In genomic region chr11:44564653-44565007, GRCh38 we compare ENCODE assay signal across 8 cellular contexts. TPM values are rescaled to one million over a fixed set of nuclear protein-coding genes. Genes with fewer than 3 reads are reported as not detected.
DNase-seq lines count a peak whose midpoint lies in the region; ATAC-seq, FAIRE-seq and TF ChIP-seq lines count a peak whose summit lies in the region.

No MANE protein-coding gene starts in this region.

- TF ChIP-seq POLR2A in breast epithelium (IDR thresholded peaks at IDR 0.05): no peak

- peaks cover 13 to 26% of the 10 kb centered on the region in 2 donors for H3K4me1 ChIP-seq in breast epithelium

- ATAC-seq in left colon (peak; percentile 24), HG03571 (IDR thresholded peaks at IDR 0.05; ENCODE audit: unreplicated experiment) (no peak), HG03196 (IDR thresholded peaks at IDR 0.05; ENCODE audit: unreplicated experiment) (no peak)

- CTCF ChIA-PET in AG04450 (lab: Charles Lee): interaction anchor here (0.5 to 2.6 kb wide), 10 partner anchors 41 to 616 kb away, joined by 3 to 21 read pairs (median 6); no protein-coding TSS in a partner anchor

- POLR2A ChIA-PET in AG04450 (lab: Yijun Ruan, JAX): interaction anchor here (0.5 to 2.3 kb wide), 10 partner anchors 10 to 1219 kb away, joined by 4 to 10 read pairs (median 7); no protein-coding TSS in a partner anchor

- peak; percentile 53 for DNase-seq in AG04450 (ENCODE audit: low read depth, low spot score)
- DNase-seq in GM18507 (ENCODE audit: extremely low spot score, insufficient read length, low read depth): no peak
- DNase-seq in NCI-H69 (lab: John Stamatoyannopoulos, UW): peak; percentile 92
- DNase-seq in breast epithelium (ENCODE audit: low spot score in 2 of 2): peak; percentile 83 to 93
- peak in 1 of 2 donors; percentile 79 for DNase-seq in left colon
- DNase-seq in stromal cell of bone marrow (ENCODE audit: low read depth): peak; percentile 84

- peak overlapping the region; percentile 56 for H3K4me3 ChIP-seq in AG04450 (ENCODE audit: low read depth, low read length)
- peak overlapping the region; percentile 46 to 82 (median 69) for H3K4me3 ChIP-seq in breast epithelium

- no peaks in the 10 kb centered on the region for H3K36me3 ChIP-seq in breast epithelium

- H3K9me3 ChIP-seq in AG04450 (ENCODE audit: control insufficient read depth, insufficient read depth, low read length): no peaks in the 10 kb centered on the region
- no peaks in the 10 kb centered on the region for H3K9me3 ChIP-seq in breast epithelium

- no peaks in the 10 kb centered on the region for H3K27me3 ChIP-seq in AG04450 (ENCODE audit: control insufficient read depth, insufficient read depth, low read length)
- H3K27me3 ChIP-seq in breast epithelium: no peaks in the 10 kb centered on the region

- TF ChIP-seq CTCF in AG04450 (IDR thresholded peaks at IDR 0.05; ENCODE audit: low read depth, low read length) (no peak), breast epithelium (IDR thresholded peaks at IDR 0.05) (no peak)

- intact Hi-C loops in breast epithelium (cut with DNase I; ENCODE audit: low total_unique reads): no loop called here
- intact Hi-C loops in left colon (cut with DNase I, micrococcal nuclease): loop anchor here in 1 of 2 donors (5.0 kb wide), 1 partner anchor 348 kb away; no protein-coding TSS in a partner anchor

- FAIRE-seq in GM18507 (lab: Jason Lieb, UNC): peak; percentile 31

- H3K27ac ChIP-seq in AG04450 (ENCODE audit: low read depth, low read length) (peak overlapping the region; percentile 99), breast epithelium (peak overlapping the region; percentile 98 to 99)

RNA-seq across cellular contexts. Expression of gene CD82, which starts 0.8 kb away (rescaled TPM):
- polyA plus RNA-seq in AG04450 (2011; rRNA removed): 49.3 and 62.0 TPM in 2 replicates
- 41.5 and 59.4 TPM in 2 replicates for polyA minus RNA-seq in AG04450 (2011; rRNA and poly(A)+ RNA removed)
- total RNA-seq in breast epithelium (10 to 100 TPM; 12.0 to 40.4 (median 38.0) TPM), left colon (10 to 100 TPM; 30.0 to 36.1 TPM)
